Comparison of ENCODE assay signal across 1 cellular context in the genomic region with DNA sequence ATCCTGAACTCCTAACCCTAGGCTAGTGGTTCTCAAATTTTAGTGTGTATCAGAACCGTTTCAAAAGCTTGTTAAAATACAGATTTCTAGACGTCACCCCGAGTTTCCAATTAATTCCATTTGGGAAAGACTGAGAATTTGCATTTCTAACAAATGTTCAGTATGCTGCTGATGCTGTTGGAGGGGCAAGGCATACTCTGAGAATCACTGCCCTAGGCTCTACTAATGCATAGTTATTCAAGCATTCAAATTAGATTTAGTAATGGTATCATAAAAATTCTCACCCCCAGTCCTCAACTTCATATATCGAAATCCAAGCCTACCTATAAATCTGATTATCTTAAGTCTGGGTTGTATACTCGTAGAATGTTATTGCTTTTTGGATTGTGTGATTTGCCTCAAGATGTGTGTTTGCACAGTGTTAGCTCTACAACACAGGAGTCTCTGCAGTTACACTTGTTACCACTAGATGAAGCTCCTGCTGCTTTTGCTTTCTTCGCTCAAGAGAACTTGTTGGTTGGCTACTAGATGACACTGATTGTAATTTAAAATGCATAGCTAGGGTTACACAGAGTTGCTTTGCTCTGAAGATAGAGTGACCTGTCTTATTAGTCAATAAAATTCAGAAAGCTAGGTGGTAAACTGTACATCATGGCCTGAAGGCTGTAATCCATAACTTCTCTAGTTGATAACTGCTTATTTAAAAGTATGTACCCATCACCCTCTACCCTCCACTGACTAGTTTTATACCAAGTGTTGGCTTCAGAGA.
TF ChIP-seq lines count a peak whose summit lies in the region.

No MANE protein-coding gene starts in this region.

TF ChIP-seq in GM12878, 131 proteins besides CTCF, POLR2A, EP300 and RAD21 (continued from another document and continues in another):
- TF ChIP-seq, protein P1, sequence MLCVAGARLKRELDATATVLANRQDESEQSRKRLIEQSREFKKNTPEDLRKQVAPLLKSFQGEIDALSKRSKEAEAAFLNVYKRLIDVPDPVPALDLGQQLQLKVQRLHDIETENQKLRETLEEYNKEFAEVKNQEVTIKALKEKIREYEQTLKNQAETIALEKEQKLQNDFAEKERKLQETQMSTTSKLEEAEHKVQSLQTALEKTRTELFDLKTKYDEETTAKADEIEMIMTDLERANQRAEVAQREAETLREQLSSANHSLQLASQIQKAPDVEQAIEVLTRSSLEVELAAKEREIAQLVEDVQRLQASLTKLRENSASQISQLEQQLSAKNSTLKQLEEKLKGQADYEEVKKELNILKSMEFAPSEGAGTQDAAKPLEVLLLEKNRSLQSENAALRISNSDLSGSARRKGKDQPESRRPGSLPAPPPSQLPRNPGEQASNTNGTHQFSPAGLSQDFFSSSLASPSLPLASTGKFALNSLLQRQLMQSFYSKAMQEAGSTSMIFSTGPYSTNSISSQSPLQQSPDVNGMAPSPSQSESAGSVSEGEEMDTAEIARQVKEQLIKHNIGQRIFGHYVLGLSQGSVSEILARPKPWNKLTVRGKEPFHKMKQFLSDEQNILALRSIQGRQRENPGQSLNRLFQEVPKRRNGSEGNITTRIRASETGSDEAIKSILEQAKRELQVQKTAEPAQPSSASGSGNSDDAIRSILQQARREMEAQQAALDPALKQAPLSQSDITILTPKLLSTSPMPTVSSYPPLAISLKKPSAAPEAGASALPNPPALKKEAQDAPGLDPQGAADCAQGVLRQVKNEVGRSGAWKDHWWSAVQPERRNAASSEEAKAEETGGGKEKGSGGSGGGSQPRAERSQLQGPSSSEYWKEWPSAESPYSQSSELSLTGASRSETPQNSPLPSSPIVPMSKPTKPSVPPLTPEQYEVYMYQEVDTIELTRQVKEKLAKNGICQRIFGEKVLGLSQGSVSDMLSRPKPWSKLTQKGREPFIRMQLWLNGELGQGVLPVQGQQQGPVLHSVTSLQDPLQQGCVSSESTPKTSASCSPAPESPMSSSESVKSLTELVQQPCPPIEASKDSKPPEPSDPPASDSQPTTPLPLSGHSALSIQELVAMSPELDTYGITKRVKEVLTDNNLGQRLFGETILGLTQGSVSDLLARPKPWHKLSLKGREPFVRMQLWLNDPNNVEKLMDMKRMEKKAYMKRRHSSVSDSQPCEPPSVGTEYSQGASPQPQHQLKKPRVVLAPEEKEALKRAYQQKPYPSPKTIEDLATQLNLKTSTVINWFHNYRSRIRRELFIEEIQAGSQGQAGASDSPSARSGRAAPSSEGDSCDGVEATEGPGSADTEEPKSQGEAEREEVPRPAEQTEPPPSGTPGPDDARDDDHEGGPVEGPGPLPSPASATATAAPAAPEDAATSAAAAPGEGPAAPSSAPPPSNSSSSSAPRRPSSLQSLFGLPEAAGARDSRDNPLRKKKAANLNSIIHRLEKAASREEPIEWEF (IDR thresholded peaks at IDR 0.05; ENCODE audit: insufficient replicate concordance, low read depth, low read length): no peak
- TF ChIP-seq MTA2 (IDR thresholded peaks at IDR 0.05; ENCODE audit: low read depth) (no peak), LARP7 (IDR thresholded peaks at IDR 0.05) (no peak), ASH2L (IDR thresholded peaks at IDR 0.05; ENCODE audit: borderline replicate concordance, low read depth) (no peak), RELA (IDR thresholded peaks at IDR 0.05; ENCODE audit: borderline replicate concordance, partially characterized antibody) (peak; percentile 62), POU2F2 (IDR thresholded peaks at IDR 0.05; ENCODE audit: borderline replicate concordance, low read depth, low read length) (peak; percentile 81; the same call in 2 of the 3 replicates), MYB (IDR thresholded peaks at IDR 0.05; ENCODE audit: borderline replicate concordance, low read depth, low read length) (no peak), CREM (IDR thresholded peaks at IDR 0.05; ENCODE audit: low read depth) (no peak), ZBED1 (IDR thresholded peaks at IDR 0.05; ENCODE audit: borderline replicate concordance) (no peak), EGR1 (IDR thresholded peaks at IDR 0.05; ENCODE audit: borderline replicate concordance in 1 of 2, low read depth in 2 of 2, low read length in 2 of 2) (no peak), IRF4 (IDR thresholded peaks at IDR 0.05; ENCODE audit: low read depth, low read length) (0 out of 2 replicates have a peak, but pooled peaks have one; percentile 16), NR2F1 (conservative IDR thresholded peaks at IDR 0.05) (no peak), SMARCA5 (IDR thresholded peaks at IDR 0.05) (peak; percentile 73; the same call in 1 of the 2 replicates), MEF2B (IDR thresholded peaks at IDR 0.05; ENCODE audit: partially characterized antibody, poor library complexity, severe bottlenecking) (no peak), PML (IDR thresholded peaks at IDR 0.05; ENCODE audit: low read length) (no peak), EED (IDR thresholded peaks at IDR 0.05; ENCODE audit: low read depth) (no peak), CHD2 (IDR thresholded peaks at IDR 0.05; ENCODE audit: borderline replicate concordance, low read depth, low read length) (no peak), PAX5 (IDR thresholded peaks at IDR 0.05; ENCODE audit: borderline replicate concordance, low read depth, low read length) (no peak), TCF3 (IDR thresholded peaks at IDR 0.05; ENCODE audit: borderline replicate concordance, insufficient read depth, low read depth, low read length) (no peak), BRCA1 (IDR thresholded peaks at IDR 0.05; ENCODE audit: low read depth, low read length) (no peak), YBX1 (IDR thresholded peaks at IDR 0.05) (no peak), TCF7 (IDR thresholded peaks at IDR 0.05; ENCODE audit: borderline replicate concordance) (no peak), BHLHE40 (IDR thresholded peaks at IDR 0.05; ENCODE audit: borderline replicate concordance in 1 of 2, low read depth in 2 of 2, low read length in 1 of 2) (no peak), JUND (IDR thresholded peaks at IDR 0.05; ENCODE audit: low read depth, low read length) (no peak), POLR2AphosphoS5 (IDR thresholded peaks at IDR 0.05; ENCODE audit: low read length) (no peak), SIN3A (IDR thresholded peaks at IDR 0.05; ENCODE audit: low read depth, low read length) (no peak), NBN (IDR thresholded peaks at IDR 0.05) (0 out of 2 replicates have a peak, but pooled peaks have one; percentile 22), STAT1 (conservative IDR thresholded peaks at IDR 0.05) (0 out of 2 replicates have a peak, but pooled peaks have one; percentile 46)
- TF ChIP-seq, protein P2, sequence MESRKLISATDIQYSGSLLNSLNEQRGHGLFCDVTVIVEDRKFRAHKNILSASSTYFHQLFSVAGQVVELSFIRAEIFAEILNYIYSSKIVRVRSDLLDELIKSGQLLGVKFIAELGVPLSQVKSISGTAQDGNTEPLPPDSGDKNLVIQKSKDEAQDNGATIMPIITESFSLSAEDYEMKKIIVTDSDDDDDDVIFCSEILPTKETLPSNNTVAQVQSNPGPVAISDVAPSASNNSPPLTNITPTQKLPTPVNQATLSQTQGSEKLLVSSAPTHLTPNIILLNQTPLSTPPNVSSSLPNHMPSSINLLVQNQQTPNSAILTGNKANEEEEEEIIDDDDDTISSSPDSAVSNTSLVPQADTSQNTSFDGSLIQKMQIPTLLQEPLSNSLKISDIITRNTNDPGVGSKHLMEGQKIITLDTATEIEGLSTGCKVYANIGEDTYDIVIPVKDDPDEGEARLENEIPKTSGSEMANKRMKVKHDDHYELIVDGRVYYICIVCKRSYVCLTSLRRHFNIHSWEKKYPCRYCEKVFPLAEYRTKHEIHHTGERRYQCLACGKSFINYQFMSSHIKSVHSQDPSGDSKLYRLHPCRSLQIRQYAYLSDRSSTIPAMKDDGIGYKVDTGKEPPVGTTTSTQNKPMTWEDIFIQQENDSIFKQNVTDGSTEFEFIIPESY (IDR thresholded peaks at IDR 0.05): no peak
- TF ChIP-seq, protein P3, sequence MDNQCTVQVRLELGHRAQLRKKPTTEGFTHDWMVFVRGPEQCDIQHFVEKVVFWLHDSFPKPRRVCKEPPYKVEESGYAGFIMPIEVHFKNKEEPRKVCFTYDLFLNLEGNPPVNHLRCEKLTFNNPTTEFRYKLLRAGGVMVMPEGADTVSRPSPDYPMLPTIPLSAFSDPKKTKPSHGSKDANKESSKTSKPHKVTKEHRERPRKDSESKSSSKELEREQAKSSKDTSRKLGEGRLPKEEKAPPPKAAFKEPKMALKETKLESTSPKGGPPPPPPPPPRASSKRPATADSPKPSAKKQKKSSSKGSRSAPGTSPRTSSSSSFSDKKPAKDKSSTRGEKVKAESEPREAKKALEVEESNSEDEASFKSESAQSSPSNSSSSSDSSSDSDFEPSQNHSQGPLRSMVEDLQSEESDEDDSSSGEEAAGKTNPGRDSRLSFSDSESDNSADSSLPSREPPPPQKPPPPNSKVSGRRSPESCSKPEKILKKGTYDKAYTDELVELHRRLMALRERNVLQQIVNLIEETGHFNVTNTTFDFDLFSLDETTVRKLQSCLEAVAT (IDR thresholded peaks at IDR 0.05): no peak
- TF ChIP-seq, protein P4, sequence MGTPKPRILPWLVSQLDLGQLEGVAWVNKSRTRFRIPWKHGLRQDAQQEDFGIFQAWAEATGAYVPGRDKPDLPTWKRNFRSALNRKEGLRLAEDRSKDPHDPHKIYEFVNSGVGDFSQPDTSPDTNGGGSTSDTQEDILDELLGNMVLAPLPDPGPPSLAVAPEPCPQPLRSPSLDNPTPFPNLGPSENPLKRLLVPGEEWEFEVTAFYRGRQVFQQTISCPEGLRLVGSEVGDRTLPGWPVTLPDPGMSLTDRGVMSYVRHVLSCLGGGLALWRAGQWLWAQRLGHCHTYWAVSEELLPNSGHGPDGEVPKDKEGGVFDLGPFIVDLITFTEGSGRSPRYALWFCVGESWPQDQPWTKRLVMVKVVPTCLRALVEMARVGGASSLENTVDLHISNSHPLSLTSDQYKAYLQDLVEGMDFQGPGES (IDR thresholded peaks at IDR 0.05): no peak
- TF ChIP-seq, protein P5, sequence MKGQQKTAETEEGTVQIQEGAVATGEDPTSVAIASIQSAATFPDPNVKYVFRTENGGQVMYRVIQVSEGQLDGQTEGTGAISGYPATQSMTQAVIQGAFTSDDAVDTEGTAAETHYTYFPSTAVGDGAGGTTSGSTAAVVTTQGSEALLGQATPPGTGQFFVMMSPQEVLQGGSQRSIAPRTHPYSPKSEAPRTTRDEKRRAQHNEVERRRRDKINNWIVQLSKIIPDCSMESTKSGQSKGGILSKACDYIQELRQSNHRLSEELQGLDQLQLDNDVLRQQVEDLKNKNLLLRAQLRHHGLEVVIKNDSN (IDR thresholded peaks at IDR 0.05; ENCODE audit: borderline replicate concordance, extremely low read length, insufficient read depth, low read depth, low read length): no peak
- TF ChIP-seq, protein P6, sequence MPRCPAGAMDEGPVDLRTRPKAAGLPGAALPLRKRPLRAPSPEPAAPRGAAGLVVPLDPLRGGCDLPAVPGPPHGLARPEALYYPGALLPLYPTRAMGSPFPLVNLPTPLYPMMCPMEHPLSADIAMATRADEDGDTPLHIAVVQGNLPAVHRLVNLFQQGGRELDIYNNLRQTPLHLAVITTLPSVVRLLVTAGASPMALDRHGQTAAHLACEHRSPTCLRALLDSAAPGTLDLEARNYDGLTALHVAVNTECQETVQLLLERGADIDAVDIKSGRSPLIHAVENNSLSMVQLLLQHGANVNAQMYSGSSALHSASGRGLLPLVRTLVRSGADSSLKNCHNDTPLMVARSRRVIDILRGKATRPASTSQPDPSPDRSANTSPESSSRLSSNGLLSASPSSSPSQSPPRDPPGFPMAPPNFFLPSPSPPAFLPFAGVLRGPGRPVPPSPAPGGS (IDR thresholded peaks at IDR 0.05; ENCODE audit: borderline replicate concordance, insufficient read depth, low read depth, low read length, poor library complexity, severe bottlenecking): no peak
- TF ChIP-seq, protein P7, sequence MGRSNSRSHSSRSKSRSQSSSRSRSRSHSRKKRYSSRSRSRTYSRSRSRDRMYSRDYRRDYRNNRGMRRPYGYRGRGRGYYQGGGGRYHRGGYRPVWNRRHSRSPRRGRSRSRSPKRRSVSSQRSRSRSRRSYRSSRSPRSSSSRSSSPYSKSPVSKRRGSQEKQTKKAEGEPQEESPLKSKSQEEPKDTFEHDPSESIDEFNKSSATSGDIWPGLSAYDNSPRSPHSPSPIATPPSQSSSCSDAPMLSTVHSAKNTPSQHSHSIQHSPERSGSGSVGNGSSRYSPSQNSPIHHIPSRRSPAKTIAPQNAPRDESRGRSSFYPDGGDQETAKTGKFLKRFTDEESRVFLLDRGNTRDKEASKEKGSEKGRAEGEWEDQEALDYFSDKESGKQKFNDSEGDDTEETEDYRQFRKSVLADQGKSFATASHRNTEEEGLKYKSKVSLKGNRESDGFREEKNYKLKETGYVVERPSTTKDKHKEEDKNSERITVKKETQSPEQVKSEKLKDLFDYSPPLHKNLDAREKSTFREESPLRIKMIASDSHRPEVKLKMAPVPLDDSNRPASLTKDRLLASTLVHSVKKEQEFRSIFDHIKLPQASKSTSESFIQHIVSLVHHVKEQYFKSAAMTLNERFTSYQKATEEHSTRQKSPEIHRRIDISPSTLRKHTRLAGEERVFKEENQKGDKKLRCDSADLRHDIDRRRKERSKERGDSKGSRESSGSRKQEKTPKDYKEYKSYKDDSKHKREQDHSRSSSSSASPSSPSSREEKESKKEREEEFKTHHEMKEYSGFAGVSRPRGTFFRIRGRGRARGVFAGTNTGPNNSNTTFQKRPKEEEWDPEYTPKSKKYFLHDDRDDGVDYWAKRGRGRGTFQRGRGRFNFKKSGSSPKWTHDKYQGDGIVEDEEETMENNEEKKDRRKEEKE (IDR thresholded peaks at IDR 0.05): no peak
- TF ChIP-seq, protein P8, sequence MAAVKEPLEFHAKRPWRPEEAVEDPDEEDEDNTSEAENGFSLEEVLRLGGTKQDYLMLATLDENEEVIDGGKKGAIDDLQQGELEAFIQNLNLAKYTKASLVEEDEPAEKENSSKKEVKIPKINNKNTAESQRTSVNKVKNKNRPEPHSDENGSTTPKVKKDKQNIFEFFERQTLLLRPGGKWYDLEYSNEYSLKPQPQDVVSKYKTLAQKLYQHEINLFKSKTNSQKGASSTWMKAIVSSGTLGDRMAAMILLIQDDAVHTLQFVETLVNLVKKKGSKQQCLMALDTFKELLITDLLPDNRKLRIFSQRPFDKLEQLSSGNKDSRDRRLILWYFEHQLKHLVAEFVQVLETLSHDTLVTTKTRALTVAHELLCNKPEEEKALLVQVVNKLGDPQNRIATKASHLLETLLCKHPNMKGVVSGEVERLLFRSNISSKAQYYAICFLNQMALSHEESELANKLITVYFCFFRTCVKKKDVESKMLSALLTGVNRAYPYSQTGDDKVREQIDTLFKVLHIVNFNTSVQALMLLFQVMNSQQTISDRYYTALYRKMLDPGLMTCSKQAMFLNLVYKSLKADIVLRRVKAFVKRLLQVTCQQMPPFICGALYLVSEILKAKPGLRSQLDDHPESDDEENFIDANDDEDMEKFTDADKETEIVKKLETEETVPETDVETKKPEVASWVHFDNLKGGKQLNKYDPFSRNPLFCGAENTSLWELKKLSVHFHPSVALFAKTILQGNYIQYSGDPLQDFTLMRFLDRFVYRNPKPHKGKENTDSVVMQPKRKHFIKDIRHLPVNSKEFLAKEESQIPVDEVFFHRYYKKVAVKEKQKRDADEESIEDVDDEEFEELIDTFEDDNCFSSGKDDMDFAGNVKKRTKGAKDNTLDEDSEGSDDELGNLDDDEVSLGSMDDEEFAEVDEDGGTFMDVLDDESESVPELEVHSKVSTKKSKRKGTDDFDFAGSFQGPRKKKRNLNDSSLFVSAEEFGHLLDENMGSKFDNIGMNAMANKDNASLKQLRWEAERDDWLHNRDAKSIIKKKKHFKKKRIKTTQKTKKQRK (IDR thresholded peaks at IDR 0.05; ENCODE audit: low read depth, low read length): no peak
